Comparison of ENCODE assay signal across 18 cellular contexts in genomic region chr14:72565917-72566316, GRCh38.
"Had no signal": no experiment of that assay in that cellular context is flagged by ENCODE, and none has a peak within 500 bp of the region (broad histone marks: within the 10 kb centered on the region; RNA-seq: fewer than 3 reads in every experiment).

No MANE protein-coding gene starts in this region.

- H3K4me1 ChIP-seq: body of pancreas, left lung, prostate gland had no signal

- H3K4me3 ChIP-seq: body of pancreas, left lung, prostate gland, tibial nerve had no signal

- H3K27ac ChIP-seq: body of pancreas, epithelial cell of prostate, left lung, prostate gland, tibial nerve had no signal

- H3K36me3 ChIP-seq: left lung, prostate gland, tibial nerve had no signal

- H3K27me3 ChIP-seq: body of pancreas, left lung, tibial nerve had no signal

- H3K9me3 ChIP-seq: body of pancreas, left lung, prostate gland had no signal

- DNase-seq: activated B cell treated with CpG ODN at 0.5 μM for 24 hours; activated CD4-positive, alpha-beta memory T cell treated with anti-CD3 and anti-CD28 coated beads for 36 hours; activated CD4-positive, alpha-beta T cell treated with anti-CD3 and anti-CD28 coated beads for 4 hours; activated gamma-delta T cell treated with Interleukin-2 at 50 U/mL for 16 hours; activated naive CD8-positive, alpha-beta T cell treated with anti-CD3 and anti-CD28 coated beads, Interleukin-2, amount 10 ng/mL, durations not matched to agents 7 days and 5 days; activated T-cell treated with anti-CD3 and anti-CD28 coated beads for 4 hours; amygdala; central memory CD4-positive, alpha-beta T cell; endodermal cell; hypothalamus; left lung; stimulated activated CD8-positive, alpha-beta memory T cell treated with anti-CD3 and anti-CD28 coated beads, Interleukin-4, amount 100 ng/mL, for 48 hours; stimulated activated naive CD4-positive, alpha-beta T cell; T-cell had no signal
